In genomic region chr16:57388359-57389086, GRCh38 we compare ENCODE assay signal across 14 cellular contexts. TPM values are rescaled to one million over a fixed set of nuclear protein-coding genes. Genes with fewer than 3 reads are reported as not detected.
DNase-seq lines count a peak whose midpoint lies in the region; ATAC-seq and TF ChIP-seq lines count a peak whose summit lies in the region.
"Had no signal": no experiment of that assay in that cellular context is flagged by ENCODE, and none has a peak within 500 bp of the region (broad histone marks: within the 10 kb centered on the region; RNA-seq: fewer than 3 reads in every experiment).

No MANE protein-coding gene starts in this region.

- no peaks in the 10 kb centered on the region for H3K36me3 Mint-ChIP-seq in activated T-cell treated with anti-CD3 and anti-CD28 coated beads, Interleukin-2, amount 50 U/mL, for 24 hours (ENCODE audit: low read depth)
- no peaks in the 10 kb centered on the region for H3K36me3 Mint-ChIP-seq in stimulated activated memory B cell treated with anti-CD40 and anti-IgM and Interleukin-4, amounts not matched to agents 10 μg/mL and 1 μg/mL and 100 μg/mL, for 72 hours
- H3K36me3 Mint-ChIP-seq: natural killer cell had no signal

- no peak for TF ChIP-seq POLR2A in erythroblast (IDR thresholded peaks at IDR 0.05; ENCODE audit: low read length)

- DNase-seq in activated T-cell treated with anti-CD3 and anti-CD28 coated beads, Interleukin-2, amount 50 U/mL, for 24 hours: no peak
- DNase-seq in activated T-cell treated with anti-CD3 and anti-CD28 coated beads, Interleukin-2, amount 50 U/mL, for 48 hours: no peak
- DNase-seq in erythroblast (lab: John Stamatoyannopoulos, UW): no peak
- DNase-seq in COR-L47 (lab: John Stamatoyannopoulos, UW): no peak
- DNase-seq: natural killer cell, NCI-H1105, NCI-H510A, T1000 had no signal

- peak overlapping the region; percentile 65 for H3K27ac Mint-ChIP-seq in activated T-cell treated with anti-CD3 and anti-CD28 coated beads, Interleukin-2, amount 50 U/mL, for 24 hours
- H3K27ac Mint-ChIP-seq in stimulated activated memory B cell treated with anti-CD40 and anti-IgM and Interleukin-4, amounts not matched to agents 10 μg/mL and 1 μg/mL and 100 μg/mL, for 72 hours: peak overlapping the region; percentile 91
- H3K27ac Mint-ChIP-seq: natural killer cell had no signal

- no peak overlapping the region for H3K4me3 Mint-ChIP-seq in activated T-cell treated with anti-CD3 and anti-CD28 coated beads, Interleukin-2, amount 50 U/mL, for 24 hours
- H3K4me3 Mint-ChIP-seq in stimulated activated memory B cell treated with anti-CD40 and anti-IgM and Interleukin-4, amounts not matched to agents 10 μg/mL and 1 μg/mL and 100 μg/mL, for 72 hours: peak overlapping the region; percentile 67
- H3K4me3 Mint-ChIP-seq: natural killer cell had no signal

- no peaks in the 10 kb centered on the region for H3K9me3 Mint-ChIP-seq in activated T-cell treated with anti-CD3 and anti-CD28 coated beads, Interleukin-2, amount 50 U/mL, for 24 hours
- H3K9me3 Mint-ChIP-seq in stimulated activated memory B cell treated with anti-CD40 and anti-IgM and Interleukin-4, amounts not matched to agents 10 μg/mL and 1 μg/mL and 100 μg/mL, for 72 hours: peaks cover 4% of the 10 kb centered on the region
- H3K9me3 Mint-ChIP-seq: natural killer cell had no signal

- ATAC-seq in HG02938 (IDR thresholded peaks at IDR 0.05; ENCODE audit: unreplicated experiment) (peak; percentile 48), esophagus mucosa (peak; percentile 36), GM21515 (IDR thresholded peaks at IDR 0.05; ENCODE audit: unreplicated experiment) (no peak)
- peak; percentile 89 for ATAC-seq in stimulated activated memory B cell treated with anti-CD40 and anti-IgM and Interleukin-4, amounts not matched to agents 10 μg/mL and 1 μg/mL and 100 μg/mL, for 72 hours

- H3K4me1 Mint-ChIP-seq in activated T-cell treated with anti-CD3 and anti-CD28 coated beads, Interleukin-2, amount 50 U/mL, for 24 hours (ENCODE audit: low read depth): peaks cover 4% of the 10 kb centered on the region
- H3K4me1 Mint-ChIP-seq in stimulated activated memory B cell treated with anti-CD40 and anti-IgM and Interleukin-4, amounts not matched to agents 10 μg/mL and 1 μg/mL and 100 μg/mL, for 72 hours: peaks cover 67% of the 10 kb centered on the region
- H3K4me1 Mint-ChIP-seq: natural killer cell had no signal

- peaks cover 3% of the 10 kb centered on the region for H3K27me3 Mint-ChIP-seq in activated T-cell treated with anti-CD3 and anti-CD28 coated beads, Interleukin-2, amount 50 U/mL, for 24 hours
- no peaks in the 10 kb centered on the region for H3K27me3 Mint-ChIP-seq in stimulated activated memory B cell treated with anti-CD40 and anti-IgM and Interleukin-4, amounts not matched to agents 10 μg/mL and 1 μg/mL and 100 μg/mL, for 72 hours

RNA-seq across cellular contexts. Expression of gene CCL17, which starts 16.0 kb away (rescaled TPM):
- 1.6 TPM for total RNA-seq in esophagus mucosa
- total RNA-seq: A673, natural killer cell had no signal

RNA-seq across cellular contexts. Expression of gene CX3CL1, which starts 16.2 kb away (rescaled TPM):
- 3.7 TPM for total RNA-seq in esophagus mucosa
- total RNA-seq: A673, natural killer cell had no signal

RNA-seq across cellular contexts. Expression of gene CCL22, which starts 29.9 kb away (rescaled TPM):
- total RNA-seq in esophagus mucosa: 0.20 TPM
- total RNA-seq: A673, ureter had no signal

RNA-seq across cellular contexts. Expression of gene CIAPIN1, which starts 58.7 kb away (rescaled TPM):
- total RNA-seq in esophagus mucosa: 52.4 TPM

RNA-seq across cellular contexts. Expression of gene COQ9, which starts 58.8 kb away (rescaled TPM):
- 44.6 TPM for total RNA-seq in esophagus mucosa
